Comparison of ENCODE assay signal across 26 cellular contexts in genomic region chr4:104345598-104346242, GRCh38.
"Had no signal": no experiment of that assay in that cellular context is flagged by ENCODE, and none has a peak within 500 bp of the region (broad histone marks: within the 10 kb centered on the region; RNA-seq: fewer than 3 reads in every experiment).

No MANE protein-coding gene starts in this region.

- H3K36me3 Mint-ChIP-seq: mesothelial cell of epicardium, neural progenitor cell had no signal

- H3K36me3 ChIP-seq: left lung, lower lobe of right lung, neural progenitor cell, ovary, prostate gland, stomach, thyroid gland, transverse colon, upper lobe of left lung had no signal

- DNase-seq: hippocampal formation; left colon; lower lobe of right lung; mammary epithelial cell; mesendoderm; naive B cell; natural killer cell; nephron progenitor cell; ovary; retina; right cardiac atrium; stimulated activated CD4-positive, alpha-beta T cell treated with anti-CD3 and anti-CD28 coated beads, Interleukin-12 subunit alpha, Interleukin-12 subunit beta, amount 100 ng/mL, for 4 hours; stimulated activated CD4-positive, alpha-beta T cell treated with anti-CD3 and anti-CD28 coated beads, Interleukin-15, amount 100 ng/mL, for 24 hours; stimulated activated CD4-positive, alpha-beta T cell treated with anti-CD3 and anti-CD28 coated beads, Interleukin-2, amount 100 ng/mL, for 24 hours; stimulated activated CD4-positive, alpha-beta T cell treated with anti-CD3 and anti-CD28 coated beads, Interleukin-4, amount 100 ng/mL, for 1 hour; stimulated activated naive CD4-positive, alpha-beta T cell; stomach; testis; thyroid gland; transverse colon; upper lobe of left lung had no signal

- ATAC-seq: left colon, left lung, right cardiac atrium had no signal

- H3K27ac ChIP-seq: left lung, lower lobe of right lung, neural progenitor cell, ovary, prostate gland, skin epidermis, stomach, testis, thyroid gland, transverse colon, upper lobe of left lung had no signal

- H3K27ac Mint-ChIP-seq: mesothelial cell of epicardium, naive B cell, natural killer cell, nephron progenitor cell, neural progenitor cell had no signal

- H3K4me3 ChIP-seq: left lung, lower lobe of right lung, neural progenitor cell, ovary, prostate gland, skin epidermis, stomach, testis, thyroid gland, transverse colon, upper lobe of left lung had no signal

- H3K4me1 Mint-ChIP-seq: mesothelial cell of epicardium, naive B cell, natural killer cell, nephron progenitor cell, neural progenitor cell had no signal

- H3K27me3 ChIP-seq: left lung, neural progenitor cell, ovary, stomach, testis, thyroid gland, transverse colon, upper lobe of left lung had no signal

- H3K9me3 ChIP-seq: lower lobe of right lung, ovary, prostate gland, testis, thyroid gland, transverse colon had no signal

- H3K9me3 Mint-ChIP-seq: nephron progenitor cell had no signal

- H3K9ac ChIP-seq: neural progenitor cell had no signal

- H3K4me3 Mint-ChIP-seq: mesothelial cell of epicardium, naive B cell, natural killer cell, nephron progenitor cell, neural progenitor cell had no signal

- H2AFZ ChIP-seq: neural progenitor cell had no signal

- H3K4me1 ChIP-seq: left lung, lower lobe of right lung, neural progenitor cell, prostate gland, stomach, testis, thyroid gland, transverse colon, upper lobe of left lung had no signal

- H3K27me3 Mint-ChIP-seq: naive B cell had no signal

- H3K4me2 ChIP-seq: neural progenitor cell had no signal
